1 cellular context compared by ENCODE assay signal in genomic region chr4:182925298-182925738, GRCh38.
A peak's percentile ranks its signal among the peaks of the same experiment; 100 is the strongest.
TF ChIP-seq lines count a peak whose summit lies in the region.

No MANE protein-coding gene starts in this region.

TF ChIP-seq in HepG2, 621 proteins besides CTCF, POLR2A, EP300 and RAD21 (continued from another document and continues in another):
- peak; percentile 59 for TF ChIP-seq ZNF687 (CRISPR knock-in tag; IDR thresholded peaks at IDR 0.05)
- 0 out of 2 replicates have a peak, but pooled peaks have one; percentile 22 for TF ChIP-seq BCL6 (CRISPR knock-in tag; IDR thresholded peaks at IDR 0.05)
- no peak for TF ChIP-seq LBX2 (CRISPR knock-in tag; IDR thresholded peaks at IDR 0.05; ENCODE audit: borderline replicate concordance)
- TF ChIP-seq IKZF5 (CRISPR knock-in tag; IDR thresholded peaks at IDR 0.05), result peak; percentile 47; the same call in 1 of the 2 replicates
- peak; percentile 12; the same call in 1 of the 2 replicates for TF ChIP-seq ZNF652 (CRISPR knock-in tag; IDR thresholded peaks at IDR 0.05; ENCODE audit: borderline replicate concordance, low read depth)
- TF ChIP-seq PATZ1 (CRISPR knock-in tag; IDR thresholded peaks at IDR 0.05), result peak; percentile 52; the same call in 1 of the 2 replicates
- peak; percentile 34; the same call in 1 of the 2 replicates for TF ChIP-seq FOXO1 (CRISPR knock-in tag; IDR thresholded peaks at IDR 0.05)
- TF ChIP-seq ZNF589 (CRISPR knock-in tag; conservative IDR thresholded peaks at IDR 0.05), result no peak
- TF ChIP-seq, protein P1, sequence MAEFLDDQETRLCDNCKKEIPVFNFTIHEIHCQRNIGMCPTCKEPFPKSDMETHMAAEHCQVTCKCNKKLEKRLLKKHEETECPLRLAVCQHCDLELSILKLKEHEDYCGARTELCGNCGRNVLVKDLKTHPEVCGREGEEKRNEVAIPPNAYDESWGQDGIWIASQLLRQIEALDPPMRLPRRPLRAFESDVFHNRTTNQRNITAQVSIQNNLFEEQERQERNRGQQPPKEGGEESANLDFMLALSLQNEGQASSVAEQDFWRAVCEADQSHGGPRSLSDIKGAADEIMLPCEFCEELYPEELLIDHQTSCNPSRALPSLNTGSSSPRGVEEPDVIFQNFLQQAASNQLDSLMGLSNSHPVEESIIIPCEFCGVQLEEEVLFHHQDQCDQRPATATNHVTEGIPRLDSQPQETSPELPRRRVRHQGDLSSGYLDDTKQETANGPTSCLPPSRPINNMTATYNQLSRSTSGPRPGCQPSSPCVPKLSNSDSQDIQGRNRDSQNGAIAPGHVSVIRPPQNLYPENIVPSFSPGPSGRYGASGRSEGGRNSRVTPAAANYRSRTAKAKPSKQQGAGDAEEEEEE (CRISPR knock-in tag; IDR thresholded peaks at IDR 0.05; ENCODE audit: borderline replicate concordance), result no peak
- 0 out of 2 replicates have a peak, but pooled peaks have one; percentile 47 for TF ChIP-seq ZNF766 (CRISPR knock-in tag; IDR thresholded peaks at IDR 0.05; ENCODE audit: borderline replicate concordance)
- TF ChIP-seq ZNF24 (IDR thresholded peaks at IDR 0.05), result 0 out of 2 replicates have a peak, but pooled peaks have one; percentile 45
- no peak for TF ChIP-seq HOXA9 (CRISPR knock-in tag; IDR thresholded peaks at IDR 0.05; ENCODE audit: borderline replicate concordance)
- TF ChIP-seq ZNF501 (CRISPR knock-in tag; IDR thresholded peaks at IDR 0.05), result 0 out of 2 replicates have a peak, but pooled peaks have one; percentile 69
- TF ChIP-seq REPIN1 (CRISPR knock-in tag; IDR thresholded peaks at IDR 0.05; ENCODE audit: borderline replicate concordance, low read depth), result peak; percentile 44; the same call in 1 of the 2 replicates
- TF ChIP-seq FOSL2 (CRISPR knock-in tag; IDR thresholded peaks at IDR 0.05), result peak; percentile 26; the same call in 1 of the 2 replicates
- TF ChIP-seq KLF16 (CRISPR knock-in tag; IDR thresholded peaks at IDR 0.05), result peak in 1 of 2 experiments; percentile 49; a peak in 1 of 4 replicates
- no peak for TF ChIP-seq ZSCAN31 (CRISPR knock-in tag; IDR thresholded peaks at IDR 0.05; ENCODE audit: low read depth)
- no peak for TF ChIP-seq XBP1 (CRISPR knock-in tag; IDR thresholded peaks at IDR 0.05)
- TF ChIP-seq PHF20 (CRISPR knock-in tag; IDR thresholded peaks at IDR 0.05), result no peak
- peak; percentile 19; the same call in 1 of the 2 replicates for TF ChIP-seq FOXA3 (CRISPR knock-in tag; IDR thresholded peaks at IDR 0.05)
- no peak for TF ChIP-seq ATM (IDR thresholded peaks at IDR 0.05; ENCODE audit: borderline replicate concordance)
- TF ChIP-seq ZSCAN25 (CRISPR knock-in tag; IDR thresholded peaks at IDR 0.05), result 0 out of 2 replicates have a peak, but pooled peaks have one; percentile 54
- TF ChIP-seq SOX5 (CRISPR knock-in tag; IDR thresholded peaks at IDR 0.05; ENCODE audit: borderline replicate concordance), result peak; percentile 47; the same call in 1 of the 2 replicates
- TF ChIP-seq, protein P2, sequence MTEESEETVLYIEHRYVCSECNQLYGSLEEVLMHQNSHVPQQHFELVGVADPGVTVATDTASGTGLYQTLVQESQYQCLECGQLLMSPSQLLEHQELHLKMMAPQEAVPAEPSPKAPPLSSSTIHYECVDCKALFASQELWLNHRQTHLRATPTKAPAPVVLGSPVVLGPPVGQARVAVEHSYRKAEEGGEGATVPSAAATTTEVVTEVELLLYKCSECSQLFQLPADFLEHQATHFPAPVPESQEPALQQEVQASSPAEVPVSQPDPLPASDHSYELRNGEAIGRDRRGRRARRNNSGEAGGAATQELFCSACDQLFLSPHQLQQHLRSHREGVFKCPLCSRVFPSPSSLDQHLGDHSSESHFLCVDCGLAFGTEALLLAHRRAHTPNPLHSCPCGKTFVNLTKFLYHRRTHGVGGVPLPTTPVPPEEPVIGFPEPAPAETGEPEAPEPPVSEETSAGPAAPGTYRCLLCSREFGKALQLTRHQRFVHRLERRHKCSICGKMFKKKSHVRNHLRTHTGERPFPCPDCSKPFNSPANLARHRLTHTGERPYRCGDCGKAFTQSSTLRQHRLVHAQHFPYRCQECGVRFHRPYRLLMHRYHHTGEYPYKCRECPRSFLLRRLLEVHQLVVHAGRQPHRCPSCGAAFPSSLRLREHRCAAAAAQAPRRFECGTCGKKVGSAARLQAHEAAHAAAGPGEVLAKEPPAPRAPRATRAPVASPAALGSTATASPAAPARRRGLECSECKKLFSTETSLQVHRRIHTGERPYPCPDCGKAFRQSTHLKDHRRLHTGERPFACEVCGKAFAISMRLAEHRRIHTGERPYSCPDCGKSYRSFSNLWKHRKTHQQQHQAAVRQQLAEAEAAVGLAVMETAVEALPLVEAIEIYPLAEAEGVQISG (CRISPR knock-in tag; IDR thresholded peaks at IDR 0.05), result peak; percentile 57; the same call in 1 of the 2 replicates
- no peak for TF ChIP-seq ZNF326 (CRISPR knock-in tag; IDR thresholded peaks at IDR 0.05; ENCODE audit: borderline replicate concordance)
- TF ChIP-seq ZNF614 (CRISPR knock-in tag; IDR thresholded peaks at IDR 0.05; ENCODE audit: borderline replicate concordance), result peak; percentile 58; the same call in 1 of the 2 replicates
- TF ChIP-seq GPN1 (CRISPR knock-in tag; IDR thresholded peaks at IDR 0.05; ENCODE audit: borderline replicate concordance), result no peak
- TF ChIP-seq NR2F6 (IDR thresholded peaks at IDR 0.05), result no peak
- TF ChIP-seq NR2F6 (CRISPR knock-in tag; IDR thresholded peaks at IDR 0.05), result peak; percentile 25; the same call in 1 of the 2 replicates
- TF ChIP-seq ZNF121 (CRISPR knock-in tag; IDR thresholded peaks at IDR 0.05), result no peak
- no peak for TF ChIP-seq THYN1 (CRISPR knock-in tag; IDR thresholded peaks at IDR 0.05; ENCODE audit: borderline replicate concordance, low read depth)
- 0 out of 2 replicates have a peak, but pooled peaks have one; percentile 26 for TF ChIP-seq ZBTB7B (CRISPR knock-in tag; IDR thresholded peaks at IDR 0.05)
- TF ChIP-seq, protein P3, sequence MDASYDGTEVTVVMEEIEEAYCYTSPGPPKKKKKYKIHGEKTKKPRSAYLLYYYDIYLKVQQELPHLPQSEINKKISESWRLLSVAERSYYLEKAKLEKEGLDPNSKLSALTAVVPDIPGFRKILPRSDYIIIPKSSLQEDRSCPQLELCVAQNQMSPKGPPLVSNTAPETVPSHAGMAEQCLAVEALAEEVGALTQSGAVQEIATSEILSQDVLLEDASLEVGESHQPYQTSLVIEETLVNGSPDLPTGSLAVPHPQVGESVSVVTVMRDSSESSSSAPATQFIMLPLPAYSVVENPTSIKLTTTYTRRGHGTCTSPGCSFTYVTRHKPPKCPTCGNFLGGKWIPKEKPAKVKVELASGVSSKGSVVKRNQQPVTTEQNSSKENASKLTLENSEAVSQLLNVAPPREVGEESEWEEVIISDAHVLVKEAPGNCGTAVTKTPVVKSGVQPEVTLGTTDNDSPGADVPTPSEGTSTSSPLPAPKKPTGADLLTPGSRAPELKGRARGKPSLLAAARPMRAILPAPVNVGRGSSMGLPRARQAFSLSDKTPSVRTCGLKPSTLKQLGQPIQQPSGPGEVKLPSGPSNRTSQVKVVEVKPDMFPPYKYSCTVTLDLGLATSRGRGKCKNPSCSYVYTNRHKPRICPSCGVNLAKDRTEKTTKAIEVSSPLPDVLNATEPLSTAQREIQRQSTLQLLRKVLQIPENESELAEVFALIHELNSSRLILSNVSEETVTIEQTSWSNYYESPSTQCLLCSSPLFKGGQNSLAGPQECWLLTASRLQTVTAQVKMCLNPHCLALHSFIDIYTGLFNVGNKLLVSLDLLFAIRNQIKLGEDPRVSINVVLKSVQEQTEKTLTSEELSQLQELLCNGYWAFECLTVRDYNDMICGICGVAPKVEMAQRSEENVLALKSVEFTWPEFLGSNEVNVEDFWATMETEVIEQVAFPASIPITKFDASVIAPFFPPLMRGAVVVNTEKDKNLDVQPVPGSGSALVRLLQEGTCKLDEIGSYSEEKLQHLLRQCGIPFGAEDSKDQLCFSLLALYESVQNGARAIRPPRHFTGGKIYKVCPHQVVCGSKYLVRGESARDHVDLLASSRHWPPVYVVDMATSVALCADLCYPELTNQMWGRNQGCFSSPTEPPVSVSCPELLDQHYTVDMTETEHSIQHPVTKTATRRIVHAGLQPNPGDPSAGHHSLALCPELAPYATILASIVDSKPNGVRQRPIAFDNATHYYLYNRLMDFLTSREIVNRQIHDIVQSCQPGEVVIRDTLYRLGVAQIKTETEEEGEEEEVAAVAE (CRISPR knock-in tag; IDR thresholded peaks at IDR 0.05; ENCODE audit: borderline replicate concordance), result no peak
- no peak for TF ChIP-seq NFRKB (IDR thresholded peaks at IDR 0.05)
- TF ChIP-seq, protein P4, sequence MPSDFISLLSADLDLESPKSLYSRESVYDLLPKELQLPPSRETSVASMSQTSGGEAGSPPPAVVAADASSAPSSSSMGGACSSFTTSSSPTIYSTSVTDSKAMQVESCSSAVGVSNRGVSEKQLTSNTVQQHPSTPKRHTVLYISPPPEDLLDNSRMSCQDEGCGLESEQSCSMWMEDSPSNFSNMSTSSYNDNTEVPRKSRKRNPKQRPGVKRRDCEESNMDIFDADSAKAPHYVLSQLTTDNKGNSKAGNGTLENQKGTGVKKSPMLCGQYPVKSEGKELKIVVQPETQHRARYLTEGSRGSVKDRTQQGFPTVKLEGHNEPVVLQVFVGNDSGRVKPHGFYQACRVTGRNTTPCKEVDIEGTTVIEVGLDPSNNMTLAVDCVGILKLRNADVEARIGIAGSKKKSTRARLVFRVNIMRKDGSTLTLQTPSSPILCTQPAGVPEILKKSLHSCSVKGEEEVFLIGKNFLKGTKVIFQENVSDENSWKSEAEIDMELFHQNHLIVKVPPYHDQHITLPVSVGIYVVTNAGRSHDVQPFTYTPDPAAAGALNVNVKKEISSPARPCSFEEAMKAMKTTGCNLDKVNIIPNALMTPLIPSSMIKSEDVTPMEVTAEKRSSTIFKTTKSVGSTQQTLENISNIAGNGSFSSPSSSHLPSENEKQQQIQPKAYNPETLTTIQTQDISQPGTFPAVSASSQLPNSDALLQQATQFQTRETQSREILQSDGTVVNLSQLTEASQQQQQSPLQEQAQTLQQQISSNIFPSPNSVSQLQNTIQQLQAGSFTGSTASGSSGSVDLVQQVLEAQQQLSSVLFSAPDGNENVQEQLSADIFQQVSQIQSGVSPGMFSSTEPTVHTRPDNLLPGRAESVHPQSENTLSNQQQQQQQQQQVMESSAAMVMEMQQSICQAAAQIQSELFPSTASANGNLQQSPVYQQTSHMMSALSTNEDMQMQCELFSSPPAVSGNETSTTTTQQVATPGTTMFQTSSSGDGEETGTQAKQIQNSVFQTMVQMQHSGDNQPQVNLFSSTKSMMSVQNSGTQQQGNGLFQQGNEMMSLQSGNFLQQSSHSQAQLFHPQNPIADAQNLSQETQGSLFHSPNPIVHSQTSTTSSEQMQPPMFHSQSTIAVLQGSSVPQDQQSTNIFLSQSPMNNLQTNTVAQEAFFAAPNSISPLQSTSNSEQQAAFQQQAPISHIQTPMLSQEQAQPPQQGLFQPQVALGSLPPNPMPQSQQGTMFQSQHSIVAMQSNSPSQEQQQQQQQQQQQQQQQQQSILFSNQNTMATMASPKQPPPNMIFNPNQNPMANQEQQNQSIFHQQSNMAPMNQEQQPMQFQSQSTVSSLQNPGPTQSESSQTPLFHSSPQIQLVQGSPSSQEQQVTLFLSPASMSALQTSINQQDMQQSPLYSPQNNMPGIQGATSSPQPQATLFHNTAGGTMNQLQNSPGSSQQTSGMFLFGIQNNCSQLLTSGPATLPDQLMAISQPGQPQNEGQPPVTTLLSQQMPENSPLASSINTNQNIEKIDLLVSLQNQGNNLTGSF (CRISPR knock-in tag; IDR thresholded peaks at IDR 0.05), result no peak
- TF ChIP-seq ARNT2 (CRISPR knock-in tag; IDR thresholded peaks at IDR 0.05; ENCODE audit: low read depth), result 0 out of 2 replicates have a peak, but pooled peaks have one; percentile 47
